13 cellular contexts compared by ENCODE assay signal in genomic region chr11:14971865-14972580, GRCh38. TPM values are rescaled to one million over a fixed set of nuclear protein-coding genes. Genes with fewer than 3 reads are reported as not detected.
DNase-seq lines count a peak whose midpoint lies in the region; ATAC-seq and TF ChIP-seq lines count a peak whose summit lies in the region.
"Had no signal": no experiment of that assay in that cellular context is flagged by ENCODE, and none has a peak within 500 bp of the region (broad histone marks: within the 10 kb centered on the region; RNA-seq: fewer than 3 reads in every experiment).

A gene with protein sequence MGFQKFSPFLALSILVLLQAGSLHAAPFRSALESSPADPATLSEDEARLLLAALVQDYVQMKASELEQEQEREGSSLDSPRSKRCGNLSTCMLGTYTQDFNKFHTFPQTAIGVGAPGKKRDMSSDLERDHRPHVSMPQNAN (minus strand): TSS chr11:14972351. CDS start chr11:14971192, 1,159 bp downstream.

- H3K36me3 ChIP-seq in fibroblast of lung (ENCODE audit: control insufficient read depth, insufficient read depth, low read length) = no peaks in the 10 kb centered on the region
- H3K36me3 ChIP-seq: cardiac muscle cell had no signal

- no peaks in the 10 kb centered on the region for H3K79me2 ChIP-seq in fibroblast of lung (ENCODE audit: control insufficient read depth, insufficient read depth, low read length)

- H3K9ac ChIP-seq in fibroblast of lung (ENCODE audit: insufficient read depth, low read length) = no peak within 1 kb of the TSS

- no peak for TF ChIP-seq CTCF in fibroblast of lung (conservative IDR thresholded peaks at IDR 0.05 in 1 of 2, IDR thresholded peaks at IDR 0.05 in 1 of 2; ENCODE audit: low read depth in 1 of 2, low read length in 2 of 2)

- H3K4me3 ChIP-seq in fibroblast of lung (replicated peaks in 1 of 4; ENCODE audit: control extremely low read depth in 1 of 4, insufficient read depth in 1 of 4, low read depth in 3 of 4, low read length in 4 of 4) = no peak within 1 kb of the TSS

- H4K20me1 ChIP-seq in fibroblast of lung (ENCODE audit: control insufficient read depth, extremely low read depth, insufficient read depth, low read length) = no peaks in the 10 kb centered on the region

- H2AFZ ChIP-seq in fibroblast of lung (ENCODE audit: low read length) = no peak within 1 kb of the TSS

- H3K4me1 Mint-ChIP-seq in activated CD4-positive, alpha-beta T cell treated with anti-CD3 and anti-CD28 coated beads for 36 hours = peaks cover 27% of the 10 kb centered on the region

- TF ChIP-seq POLR2A in erythroblast (IDR thresholded peaks at IDR 0.05; ENCODE audit: low read length) = no peak

- peaks cover 69% of the 10 kb centered on the region for H3K27me3 Mint-ChIP-seq in activated CD4-positive, alpha-beta T cell treated with anti-CD3 and anti-CD28 coated beads for 36 hours

- no peaks in the 10 kb centered on the region for H3K4me1 ChIP-seq in fibroblast of lung (ENCODE audit: control insufficient read depth, extremely low read depth, insufficient read depth, low read length)

- H3K9me3 ChIP-seq in fibroblast of lung (ENCODE audit: control insufficient read depth, insufficient read depth, low read depth, low read length) = no peaks in the 10 kb centered on the region
- H3K9me3 ChIP-seq: testis had no signal

- H3K27ac Mint-ChIP-seq in activated CD4-positive, alpha-beta T cell treated with anti-CD3 and anti-CD28 coated beads for 36 hours = no peak within 1 kb of the TSS

- no peak within 1 kb of the TSS for H3K27ac ChIP-seq in fibroblast of lung (ENCODE audit: insufficient read depth, low read length)
- H3K27ac ChIP-seq: cardiac muscle cell, testis, VCaP had no signal

- H3K9me3 Mint-ChIP-seq in activated CD4-positive, alpha-beta T cell treated with anti-CD3 and anti-CD28 coated beads for 36 hours (ENCODE audit: low read depth) = no peaks in the 10 kb centered on the region

- DNase-seq in activated CD4-positive, alpha-beta T cell treated with anti-CD3 and anti-CD28 coated beads for 36 hours = no peak
- DNase-seq in activated CD4-positive, alpha-beta T cell treated with anti-CD3 and anti-CD28 coated beads for 4 hours = no peak
- peak; percentile 85 for DNase-seq in NCI-H2029 treated with DMSO at 0.1 percent for 48 hours (lab: John Stamatoyannopoulos, UW)
- DNase-seq in fibroblast of lung (ENCODE audit: low read depth in 2 of 2) = peak in 1 of 2 donors; percentile 16
- peak; percentile 75 for DNase-seq in posterior vena cava (ENCODE audit: low spot score)
- no peak for DNase-seq in medulla oblongata (ENCODE audit: extremely low spot score)
- no peak for DNase-seq in stimulated activated CD4-positive, alpha-beta T cell treated with anti-CD3 and anti-CD28 coated beads, Interleukin-2, amount 100 ng/mL, for 24 hours
- no peak for DNase-seq in erythroblast (lab: John Stamatoyannopoulos, UW)
- DNase-seq: KG1, NCI-H774, testis had no signal

- POLR2A ChIA-PET in activated CD4-positive, alpha-beta T cell treated with anti-CD3 and anti-CD28 coated beads for 36 hours (lab: Charles Lee) = no interaction called here

- H3K36me3 Mint-ChIP-seq in activated CD4-positive, alpha-beta T cell treated with anti-CD3 and anti-CD28 coated beads for 36 hours (ENCODE audit: low read depth) = no peaks in the 10 kb centered on the region

- no peak for ATAC-seq in activated CD4-positive, alpha-beta T cell treated with anti-CD3 and anti-CD28 coated beads for 36 hours

- CTCF ChIA-PET in activated CD4-positive, alpha-beta T cell treated with anti-CD3 and anti-CD28 coated beads for 36 hours (lab: Charles Lee) = interaction anchor here (0.6 to 5.4 kb wide), 5 partner anchors 34 to 260 kb away, joined by 3 to 72 read pairs (median 4); no protein-coding TSS in a partner anchor

- H3K4me2 ChIP-seq in fibroblast of lung (ENCODE audit: extremely low read depth, insufficient read depth, low read length) = peak within 1 kb of the TSS; percentile 5

- H3K4me3 Mint-ChIP-seq in activated CD4-positive, alpha-beta T cell treated with anti-CD3 and anti-CD28 coated beads for 36 hours = peak within 1 kb of the TSS; percentile 54

- intact Hi-C loops in activated CD4-positive, alpha-beta T cell treated with anti-CD3 and anti-CD28 coated beads for 36 hours (cut with DNase I, micrococcal nuclease) = loop anchor here in 1 of 2 experiments (10.0 kb wide), 1 partner anchor 1633 kb away; no protein-coding TSS in a partner anchor
- intact Hi-C loops in posterior vena cava (cut with DNase I) = no loop called here

- H3K27me3 ChIP-seq in fibroblast of lung (ENCODE audit: control insufficient read depth, insufficient read depth, low read length) = peaks cover 44% of the 10 kb centered on the region
- H3K27me3 ChIP-seq: testis had no signal

RNA-seq across cellular contexts. Expression of the gene that starts here (rescaled TPM):
- not detected for total RNA-seq in activated CD4-positive, alpha-beta T cell treated with anti-CD3 and anti-CD28 coated beads for 36 hours
- total RNA-seq in fibroblast of lung = not detected in 2 replicates
- not detected in 2 replicates for polyA plus RNA-seq in fibroblast of lung
- polyA plus RNA-seq in fibroblast of lung (2012) = not detected in 2 replicates
- not detected in 2 replicates for polyA minus RNA-seq in fibroblast of lung (ENCODE audit: low replicate concordance)
- not detected for total RNA-seq in posterior vena cava
- total RNA-seq: cardiac muscle cell, testis had no signal

Comparison
In these comparisons a context has a peak if more than half of its experiments do, and no peak if none do; other contexts are left out.
1. Peak in DNase-seq in posterior vena cava; RNA of the gene not detected or under 1 TPM.